9 cellular contexts compared by ENCODE assay signal in the genomic region with DNA sequence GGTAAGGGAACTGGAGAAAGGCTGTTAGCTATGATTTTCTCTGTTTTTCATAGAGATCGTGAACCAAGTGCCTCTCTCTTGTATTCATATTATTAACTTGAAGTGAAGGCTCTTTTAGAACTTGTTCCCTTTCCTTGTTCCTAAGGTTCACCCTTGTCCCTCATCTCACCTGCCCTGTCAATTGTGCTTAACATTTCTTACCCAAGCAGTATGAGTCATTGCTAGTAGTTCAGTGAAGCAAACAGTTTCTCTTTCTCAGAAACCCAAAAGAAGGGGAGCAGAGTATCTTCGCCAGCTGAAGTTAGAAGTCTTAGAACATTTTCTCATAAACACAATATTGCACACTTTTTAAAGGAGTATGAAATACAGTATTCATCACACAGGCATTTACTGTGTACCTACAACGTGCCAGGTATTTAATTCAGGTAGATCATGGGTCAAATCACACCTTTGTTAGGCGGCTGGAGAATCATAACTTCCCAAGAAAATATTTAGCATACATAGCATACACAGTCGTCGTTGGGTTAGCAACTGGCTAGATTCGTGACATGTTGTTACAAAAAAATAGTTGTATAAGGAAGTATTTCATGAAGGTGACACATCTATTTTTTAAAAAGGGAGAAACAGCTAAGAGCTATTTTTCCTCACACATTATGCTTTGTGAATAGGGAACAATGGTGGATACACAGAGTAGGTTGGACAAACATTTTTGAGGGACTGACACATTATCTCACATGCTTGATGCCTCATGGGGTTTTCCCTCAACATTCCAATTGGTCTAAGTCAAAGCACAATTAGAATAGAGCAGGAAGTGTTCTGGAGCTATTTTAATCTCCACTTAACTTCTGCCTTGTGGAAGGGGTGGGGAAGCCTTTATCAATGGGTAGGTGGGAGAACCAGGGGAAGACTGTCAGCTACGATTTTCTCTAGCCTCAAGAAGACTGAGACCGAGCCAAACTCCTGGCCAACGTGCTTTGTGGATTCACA. TPM values are rescaled to one million over a fixed set of nuclear protein-coding genes. Genes with fewer than 3 reads are reported as not detected.
DNase-seq lines count a peak whose midpoint lies in the region; ATAC-seq and TF ChIP-seq lines count a peak whose summit lies in the region.
"Had no signal": no experiment of that assay in that cellular context is flagged by ENCODE, and none has a peak within 500 bp of the region (broad histone marks: within the 10 kb centered on the region; RNA-seq: fewer than 3 reads in every experiment).

No MANE protein-coding gene starts in this region.

- H3K4me1 ChIP-seq in ascending aorta (peaks cover 0 to 21% of the 10 kb centered on the region in 2 donors), left lung (peaks cover 0 to 6% of the 10 kb centered on the region in 2 donors), gastroesophageal sphincter (peaks cover 0 to 19% (median 5%) of the 10 kb centered on the region in 3 donors)

- H3K27me3 ChIP-seq in ascending aorta (no peaks in the 10 kb centered on the region), left lung (no peaks in the 10 kb centered on the region), gastroesophageal sphincter (no peaks in the 10 kb centered on the region)

- TF ChIP-seq POLR2A in gastroesophageal sphincter (IDR thresholded peaks at IDR 0.05) = no peak

- peak; percentile 83 for DNase-seq in GM03348 (ENCODE audit: low spot score)
- DNase-seq in HPDE6-E6E7 (ENCODE audit: extremely low spot score) = peak; percentile 71
- peak in 1 of 2 donors; percentile 70 for DNase-seq in ascending aorta (ENCODE audit: low spot score in 2 of 2)
- no peak for DNase-seq in left lung
- no peak for DNase-seq in NK-92 treated with Interleukin-12 subunit alpha and Interleukin-12 subunit beta, amount 100 ng/mL, for 24 hours (lab: John Stamatoyannopoulos, UW)
- no peak for DNase-seq in activated CD4-positive, alpha-beta T cell treated with anti-CD3 and anti-CD28 coated beads, Interleukin-2, amount 50 U/mL, for 4 hours
- DNase-seq: activated T-cell treated with anti-CD3 and anti-CD28 coated beads, Interleukin-2, amount 50 U/mL, for 4 hours had no signal

- H3K36me3 ChIP-seq in ascending aorta (no peaks in the 10 kb centered on the region), left lung (no peaks in the 10 kb centered on the region), gastroesophageal sphincter (no peaks in the 10 kb centered on the region)

- H3K4me3 ChIP-seq in ascending aorta = peak overlapping the region; percentile 34 to 54
- H3K4me3 ChIP-seq in left lung = no peak overlapping the region
- no peak overlapping the region for H3K4me3 ChIP-seq in gastroesophageal sphincter

- TF ChIP-seq CTCF in ascending aorta (IDR thresholded peaks at IDR 0.05) (no peak), left lung (IDR thresholded peaks at IDR 0.05) (no peak), gastroesophageal sphincter (IDR thresholded peaks at IDR 0.05) (no peak)

- WGBS in gastroesophageal sphincter (ENCODE audit: low coverage in 1 of 2), 2 donors = 49 to 64% methylated on average over 9 to 10 of the region's 10 CpGs

- H3K9me3 ChIP-seq in ascending aorta (no peaks in the 10 kb centered on the region), left lung (no peaks in the 10 kb centered on the region), gastroesophageal sphincter (no peaks in the 10 kb centered on the region)

- TF ChIP-seq EP300 in gastroesophageal sphincter (IDR thresholded peaks at IDR 0.05) = no peak

- H3K27ac ChIP-seq in ascending aorta (peak overlapping the region; percentile 86 to 91), left lung (peak overlapping the region in 1 of 2 donors; percentile 54), gastroesophageal sphincter (no peak overlapping the region)

- ATAC-seq in GM21526 (IDR thresholded peaks at IDR 0.05; ENCODE audit: low FRiP score, unreplicated experiment) (peak; percentile 89), left lung (peak; percentile 92), gastroesophageal sphincter (no peak)

- intact Hi-C loops in ascending aorta (cut with DNase I) = no loop called here
- intact Hi-C loops in left lung (cut with DNase I) = no loop called here

RNA-seq across cellular contexts. Expression of gene HDAC9, which starts 13.2 kb away (rescaled TPM):
- 33.4 TPM for total RNA-seq in ascending aorta
- total RNA-seq in left lung = 10 to 100 TPM in 1 of 2 donors, 1 to 10 TPM in 1; 9.7 to 13.2 TPM
- total RNA-seq in gastroesophageal sphincter = 100 to 1,000 TPM in 2 of 4 donors, 10 to 100 TPM in 2; 51.2 to 194 (median 106) TPM

Comparison
In these comparisons a context has a peak if more than half of its experiments do, and no peak if none do; other contexts are left out.
1. DNase-seq: peak in GM03348 (single experiment) and HPDE6-E6E7 (single experiment); none in left lung (0 of 2), NK-92 treated with Interleukin-12 subunit alpha and Interleukin-12 subunit beta, amount 100 ng/mL, for 24 hours (single experiment) and activated CD4-positive, alpha-beta T cell treated with anti-CD3 and anti-CD28 coated beads, Interleukin-2, amount 50 U/mL, for 4 hours (0 of 2).
2. H3K27ac ChIP-seq: peak in ascending aorta (2 of 2); none in gastroesophageal sphincter (0 of 4).
3. H3K4me3 ChIP-seq: peak in ascending aorta (2 of 2); none in left lung (0 of 2) and gastroesophageal sphincter (0 of 2).